Comparison of ENCODE assay signal across 15 cellular contexts in the genomic region with DNA sequence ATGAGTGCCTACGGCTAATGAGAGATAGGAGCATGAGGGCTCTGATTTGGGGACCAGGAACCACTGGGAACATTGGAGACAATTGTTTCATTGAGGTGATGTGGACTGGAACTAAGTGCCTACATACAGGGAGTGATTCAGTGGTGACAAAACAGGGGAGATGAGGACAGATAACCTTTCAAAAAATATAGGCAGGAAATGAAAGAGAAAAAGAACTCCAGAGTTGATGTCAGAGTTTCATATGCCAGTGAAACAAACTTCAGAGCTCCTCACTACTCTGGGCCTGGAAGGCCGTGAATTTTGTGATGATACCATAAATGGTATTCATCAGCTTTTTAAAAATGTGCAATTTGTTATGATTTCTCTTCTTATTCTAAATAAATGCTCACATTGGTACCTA. TPM values are rescaled to one million over a fixed set of nuclear protein-coding genes. Genes with fewer than 3 reads are reported as not detected.
DNase-seq lines count a peak whose midpoint lies in the region; ATAC-seq and TF ChIP-seq lines count a peak whose summit lies in the region.
"Had no signal": no experiment of that assay in that cellular context is flagged by ENCODE, and none has a peak within 500 bp of the region (broad histone marks: within the 10 kb centered on the region; RNA-seq: fewer than 3 reads in every experiment).

No MANE protein-coding gene starts in this region.

- no peak overlapping the region for H3K9ac ChIP-seq in smooth muscle cell (ENCODE audit: low read depth)

- no peaks in the 10 kb centered on the region for H4K20me1 ChIP-seq in smooth muscle cell (ENCODE audit: low read depth)

- peak overlapping the region; percentile 79 for H3K27ac ChIP-seq in KOPT-K1 (ENCODE audit: low read depth, low read length, poor library complexity, severe bottlenecking)
- H3K27ac ChIP-seq in smooth muscle cell (ENCODE audit: low read depth): peak overlapping the region; percentile 58
- H3K27ac ChIP-seq: pancreas had no signal

- peak overlapping the region; percentile 98 for H3K27ac Mint-ChIP-seq in activated naive CD8-positive, alpha-beta T cell treated with anti-CD3 and anti-CD28 coated beads, Interleukin-2, amount 50 U/mL, for 24 hours

- H3F3A ChIP-seq in smooth muscle cell (ENCODE audit: low read depth): no peaks in the 10 kb centered on the region

- no peak overlapping the region for H3K4me2 ChIP-seq in smooth muscle cell

- DNase-seq in activated CD4-positive, alpha-beta T cell treated with anti-CD3 and anti-CD28 coated beads for 4 hours: peak; percentile 26 to 39
- no peak for DNase-seq in activated CD4-positive, alpha-beta T cell treated with anti-CD3 and anti-CD28 coated beads, Interleukin-2, amount 50 U/mL, for 48 hours
- no peak for DNase-seq in activated naive CD8-positive, alpha-beta T cell treated with anti-CD3 and anti-CD28 coated beads, Interleukin-2, amount 50 U/mL, for 24 hours
- no peak for DNase-seq in smooth muscle cell (lab: John Stamatoyannopoulos, UW; ENCODE audit: unreplicated experiment)
- DNase-seq in NCI-H1930 (lab: John Stamatoyannopoulos, UW): no peak
- no peak for DNase-seq in NCI-H2196 treated with DMSO at 0.1 percent for 48 hours (lab: John Stamatoyannopoulos, UW; ENCODE audit: unreplicated experiment)
- no peak for DNase-seq in ureter (ENCODE audit: low spot score)
- DNase-seq: heart left ventricle; NCI-H226; pancreas; RPMI8226; stimulated activated CD4-positive, alpha-beta T cell treated with anti-CD3 and anti-CD28 coated beads, Interleukin-1b, Interleukin-23, amount 100 ng/mL, for 48 hours had no signal

- ATAC-seq in activated naive CD8-positive, alpha-beta T cell treated with anti-CD3 and anti-CD28 coated beads, Interleukin-2, amount 50 U/mL, for 24 hours: peak; percentile 57

- no peak for TF ChIP-seq CTCF in smooth muscle cell (IDR thresholded peaks at IDR 0.05; ENCODE audit: borderline replicate concordance, insufficient read depth, poor library complexity, severe bottlenecking)

- no peaks in the 10 kb centered on the region for H3K79me2 ChIP-seq in smooth muscle cell (ENCODE audit: low read depth)

- no peaks in the 10 kb centered on the region for H3K36me3 ChIP-seq in KOPT-K1 (ENCODE audit: insufficient read depth, low read length)
- no peaks in the 10 kb centered on the region for H3K36me3 ChIP-seq in smooth muscle cell (ENCODE audit: low read depth)
- H3K36me3 ChIP-seq: heart left ventricle, pancreas had no signal

- peaks cover 2% of the 10 kb centered on the region for H3K9me3 ChIP-seq in KOPT-K1 (ENCODE audit: insufficient read depth, low read length, poor library complexity, severe bottlenecking)
- H3K9me3 ChIP-seq in smooth muscle cell (replicated peaks; ENCODE audit: low read depth): no peaks in the 10 kb centered on the region
- H3K9me3 ChIP-seq: heart left ventricle, pancreas had no signal

- no peaks in the 10 kb centered on the region for H3K27me3 Mint-ChIP-seq in activated naive CD8-positive, alpha-beta T cell treated with anti-CD3 and anti-CD28 coated beads, Interleukin-2, amount 50 U/mL, for 24 hours

- no peak overlapping the region for H3K4me3 ChIP-seq in smooth muscle cell
- H3K4me3 ChIP-seq: heart left ventricle, lung, pancreas had no signal

- peak overlapping the region; percentile 73 for H3K4me3 Mint-ChIP-seq in activated naive CD8-positive, alpha-beta T cell treated with anti-CD3 and anti-CD28 coated beads, Interleukin-2, amount 50 U/mL, for 24 hours

- no peak overlapping the region for H2AFZ ChIP-seq in smooth muscle cell (ENCODE audit: low read depth)

- H3K4me1 Mint-ChIP-seq in activated naive CD8-positive, alpha-beta T cell treated with anti-CD3 and anti-CD28 coated beads, Interleukin-2, amount 50 U/mL, for 24 hours: no peaks in the 10 kb centered on the region

- H3K9me3 Mint-ChIP-seq in activated naive CD8-positive, alpha-beta T cell treated with anti-CD3 and anti-CD28 coated beads, Interleukin-2, amount 50 U/mL, for 24 hours: peaks cover 5% of the 10 kb centered on the region

- H3K27me3 ChIP-seq in smooth muscle cell (ENCODE audit: low read depth): no peaks in the 10 kb centered on the region
- H3K27me3 ChIP-seq: heart left ventricle, pancreas had no signal

- peaks cover 5% of the 10 kb centered on the region for H3K36me3 Mint-ChIP-seq in activated naive CD8-positive, alpha-beta T cell treated with anti-CD3 and anti-CD28 coated beads, Interleukin-2, amount 50 U/mL, for 24 hours (ENCODE audit: low read depth)

- WGBS in smooth muscle cell (ENCODE audit: low lambda C conversion rate): 92% methylated on average over 2 of the region's 2 CpGs

- no peaks in the 10 kb centered on the region for H3K4me1 ChIP-seq in smooth muscle cell (ENCODE audit: low read depth)
- H3K4me1 ChIP-seq: pancreas had no signal

RNA-seq across cellular contexts. Expression of gene FASLG, which starts 39.3 kb away (rescaled TPM):
- total RNA-seq in smooth muscle cell: not detected in 2 replicates
- polyA plus RNA-seq in smooth muscle cell: not detected in 2 replicates
- 0.47 TPM for total RNA-seq in ureter
- total RNA-seq: H1 had no signal
- polyA plus RNA-seq: H1, heart left ventricle had no signal

Comparison
In these comparisons a context has a peak if more than half of its experiments do, and no peak if none do; other contexts are left out.
1. DNase-seq: peak in activated CD4-positive, alpha-beta T cell treated with anti-CD3 and anti-CD28 coated beads for 4 hours (2 of 2); none in activated CD4-positive, alpha-beta T cell treated with anti-CD3 and anti-CD28 coated beads, Interleukin-2, amount 50 U/mL, for 48 hours (0 of 2), activated naive CD8-positive, alpha-beta T cell treated with anti-CD3 and anti-CD28 coated beads, Interleukin-2, amount 50 U/mL, for 24 hours (single experiment), smooth muscle cell (single experiment), NCI-H1930 (0 of 2), NCI-H2196 treated with DMSO at 0.1 percent for 48 hours (single experiment) and ureter (single experiment).